Comparison of ENCODE assay signal across 10 cellular contexts in the genomic region with DNA sequence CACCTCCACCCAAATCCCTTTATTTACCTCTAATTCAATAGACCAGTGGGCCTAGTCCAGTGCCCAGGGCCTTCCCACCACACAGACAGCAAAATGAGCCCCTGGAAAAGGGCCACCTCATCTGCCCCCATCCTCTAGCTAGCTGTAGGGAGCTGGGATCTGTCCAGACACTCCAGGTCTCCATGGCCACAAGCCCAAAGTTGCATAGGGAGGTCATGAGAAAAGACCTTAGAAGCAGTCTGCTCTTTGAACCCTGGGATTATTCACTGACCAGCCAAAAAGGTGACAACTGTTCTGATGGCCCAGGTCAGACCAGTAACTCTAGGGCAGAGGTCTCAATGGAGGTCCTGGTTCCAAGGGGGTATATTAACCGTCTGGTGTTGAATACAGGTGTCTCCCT. TPM values are rescaled to one million over a fixed set of nuclear protein-coding genes. Genes with fewer than 3 reads are reported as not detected.
DNase-seq lines count a peak whose midpoint lies in the region; ATAC-seq and TF ChIP-seq lines count a peak whose summit lies in the region.
"Had no signal": no experiment of that assay in that cellular context is flagged by ENCODE, and none has a peak within 500 bp of the region (broad histone marks: within the 10 kb centered on the region; RNA-seq: fewer than 3 reads in every experiment).

No MANE protein-coding gene starts in this region.

- no peak for DNase-seq in A673 (ENCODE audit: low spot score)
- DNase-seq in Panc1 (ENCODE audit: low read depth, low spot score) = no peak
- DNase-seq in esophagus squamous epithelium (lab: John Stamatoyannopoulos, UW) = no peak
- DNase-seq in osteoblast (ENCODE audit: insufficient read length, low spot score, missing footprints) = peak; percentile 74
- no peak for DNase-seq in NOMO-1 treated with DMSO at 0.1 percent for 48 hours (lab: John Stamatoyannopoulos, UW; ENCODE audit: unreplicated experiment)
- no peak for DNase-seq in AML-193 (lab: John Stamatoyannopoulos, UW)
- DNase-seq in SHP77 treated with DMSO at 0.1 percent for 48 hours (lab: John Stamatoyannopoulos, UW) = no peak
- DNase-seq: Karpas-422 had no signal

- TF ChIP-seq CTCF in A673 (conservative IDR thresholded peaks at IDR 0.05; ENCODE audit: low read depth, low read length) = no peak
- TF ChIP-seq CTCF in Panc1 (IDR thresholded peaks at IDR 0.05) = no peak
- TF ChIP-seq CTCF in esophagus squamous epithelium (IDR thresholded peaks at IDR 0.05) = no peak
- no peak for TF ChIP-seq CTCF in osteoblast (IDR thresholded peaks at IDR 0.05; ENCODE audit: extremely low read depth, low read depth, low read length)

- no peak overlapping the region for H2AFZ ChIP-seq in osteoblast (ENCODE audit: low read length)

- H3K36me3 ChIP-seq in A673 (ENCODE audit: insufficient read depth, low read length, poor library complexity, severe bottlenecking) (no peaks in the 10 kb centered on the region), Panc1 (ENCODE audit: control insufficient read depth, insufficient read depth, low read length) (no peaks in the 10 kb centered on the region; the same call in 1 of the 2 replicates), esophagus squamous epithelium (no peaks in the 10 kb centered on the region), osteoblast (ENCODE audit: insufficient read depth, low read length) (no peaks in the 10 kb centered on the region)

- H4K20me1 ChIP-seq in osteoblast (ENCODE audit: insufficient read depth, low read length) = no peaks in the 10 kb centered on the region

- H3K27ac ChIP-seq in A673 (ENCODE audit: low read depth, low read length, poor library complexity, severe bottlenecking) (peak overlapping the region; percentile 90), Panc1 (ENCODE audit: low read length) (peak overlapping the region; percentile 98), esophagus squamous epithelium (peak overlapping the region; percentile 93 to 98 (median 95)), osteoblast (ENCODE audit: low read depth, low read length) (no peak overlapping the region)

- no peak overlapping the region for H3K4me2 ChIP-seq in osteoblast (ENCODE audit: insufficient read depth, low read length)

- in situ Hi-C loops in Panc1 (cut with HindIII; ENCODE audit: low pct_unique_long_range_greater_than_20kb, low sequenced_read_pairs) = no loop called here

- peaks cover 67% of the 10 kb centered on the region for H3K4me1 ChIP-seq in A673 (ENCODE audit: insufficient read depth, low read length, poor library complexity, severe bottlenecking)
- peaks cover 82% of the 10 kb centered on the region for H3K4me1 ChIP-seq in Panc1 (ENCODE audit: control insufficient read depth, insufficient read depth, low read length)
- H3K4me1 ChIP-seq in esophagus squamous epithelium = peaks cover 56 to 80% (median 56%) of the 10 kb centered on the region in 3 donors
- peaks cover 53% of the 10 kb centered on the region for H3K4me1 ChIP-seq in osteoblast (ENCODE audit: insufficient read depth, low read length)

- H3K4me3 ChIP-seq in A673 (ENCODE audit: low read depth, low read length, poor library complexity, severe bottlenecking) (no peak overlapping the region), Panc1 (ENCODE audit: low read depth in 2 of 2, low read length in 2 of 2) (peak overlapping the region in 1 of 2 experiments; percentile 71; a peak in 3 of 4 replicates), esophagus squamous epithelium (peak overlapping the region in 1 of 4 donors; percentile 92), osteoblast (ENCODE audit: insufficient read depth, low read length) (no peak overlapping the region)

- ATAC-seq in Panc1 = no peak
- no peak for ATAC-seq in HG02870 (IDR thresholded peaks at IDR 0.05; ENCODE audit: unreplicated experiment)
- ATAC-seq: activated naive CD4-positive, alpha-beta T cell treated with anti-CD3 and anti-CD28 coated beads, Interleukin-2, amount 50 U/mL, for 72 hours had no signal

- no peaks in the 10 kb centered on the region for H3K9me3 ChIP-seq in A673 (ENCODE audit: low read depth, low read length, poor library complexity, severe bottlenecking)
- no peaks in the 10 kb centered on the region for H3K9me3 ChIP-seq in Panc1 (ENCODE audit: control insufficient read depth, insufficient read depth, low read depth, low read length)
- H3K9me3 ChIP-seq in esophagus squamous epithelium = no peaks in the 10 kb centered on the region
- H3K9me3 ChIP-seq in osteoblast (ENCODE audit: low read depth, low read length) = no peaks in the 10 kb centered on the region

- no peak for TF ChIP-seq POLR2A in esophagus squamous epithelium (IDR thresholded peaks at IDR 0.05)

- BruUV-seq in A673 (replicated peaks; lab: Mats Ljungman, UMichigan) (no TSS peak), Panc1 (replicated peaks; lab: Mats Ljungman, UMichigan) (no TSS peak)

- 60% methylated on average over 1 of the region's 1 CpG; no CpG with 5 or more reads in 1 of the 2 donors for WGBS in esophagus squamous epithelium, 2 donors

- CTCF ChIA-PET in A673 (lab: Charles Lee) (no interaction called here), Panc1 (lab: Charles Lee) (interaction anchor here (0.8 kb wide), 1 partner anchor 33 kb away, joined by 3 read pairs; no protein-coding TSS in a partner anchor)

- intact Hi-C loops in A673 (cut with micrococcal nuclease; ENCODE audit: unreplicated experiment) (loop anchor here (5.0 kb wide), 1 partner anchor 34 kb away; a partner anchor contains a TSS), Panc1 (cut with micrococcal nuclease; ENCODE audit: unreplicated experiment) (no loop called here), esophagus squamous epithelium (cut with DNase I) (loop anchor here (10.0 kb wide), 1 partner anchor 88 kb away; no protein-coding TSS in a partner anchor)

- no peaks in the 10 kb centered on the region for H3K27me3 ChIP-seq in A673 (replicated peaks; ENCODE audit: insufficient read depth, low read depth, low read length, poor library complexity)
- no peaks in the 10 kb centered on the region for H3K27me3 ChIP-seq in Panc1 (ENCODE audit: control insufficient read depth, insufficient read depth, low read length)
- H3K27me3 ChIP-seq in esophagus squamous epithelium = no peaks in the 10 kb centered on the region
- no peaks in the 10 kb centered on the region for H3K27me3 ChIP-seq in osteoblast (ENCODE audit: insufficient read depth, low read length)

- POLR2A ChIA-PET in A673 (lab: Charles Lee; ENCODE audit: low non-redundant PET) (interaction anchor here (0.6 kb wide), 1 partner anchor 130 kb away, joined by 12 read pairs; a partner anchor contains a TSS), Panc1 (lab: Charles Lee) (interaction anchor here (0.7 to 0.8 kb wide), 3 partner anchors 50 to 78 kb away, joined by 3 read pairs; a partner anchor contains a TSS)

- peaks cover 45% of the 10 kb centered on the region for H3K79me2 ChIP-seq in osteoblast (ENCODE audit: insufficient read depth, low read length)

RNA-seq across cellular contexts. Expression of a gene that starts 2.0 kb away (rescaled TPM):
- total RNA-seq in A673 (2021) = 53.5 and 55.6 TPM in 2 replicates
- total RNA-seq in Panc1 (2021; ENCODE audit: unreplicated experiment) = 103 TPM
- polyA plus RNA-seq in Panc1 (2012; ENCODE audit: insufficient read length) = 107 TPM
- 10 to 100 TPM in 3 of 4 donors, 1 to 10 TPM in 1; 7.4 to 27.3 (median 18.4) TPM for total RNA-seq in esophagus squamous epithelium
- total RNA-seq in osteoblast = 21.0 and 22.4 TPM in 2 replicates

RNA-seq across cellular contexts. Expression of a gene that starts 34.8 kb away (rescaled TPM):
- total RNA-seq in A673 (2021) (75.7 and 77.7 TPM in 2 replicates), Panc1 (2021; ENCODE audit: unreplicated experiment) (73.5 TPM), esophagus squamous epithelium (10 to 100 TPM; 20.3 to 61.4 (median 27.4) TPM), osteoblast (51.9 and 58.6 TPM in 2 replicates)
- polyA plus RNA-seq in Panc1 (2012; ENCODE audit: insufficient read length) = 50.1 TPM

RNA-seq across cellular contexts. Expression of a gene that starts 53.8 kb away (rescaled TPM):
- total RNA-seq in A673 (2021) = 491 and 512 TPM in 2 replicates
- total RNA-seq in Panc1 (2021; ENCODE audit: unreplicated experiment) = 362 TPM
- 307 TPM for polyA plus RNA-seq in Panc1 (2012; ENCODE audit: insufficient read length)
- 100 to 1,000 TPM; 134 to 223 (median 200) TPM for total RNA-seq in esophagus squamous epithelium
- total RNA-seq in osteoblast = 214 and 247 TPM in 2 replicates
